Comparison of ENCODE assay signal across 33 cellular contexts in the genomic region with DNA sequence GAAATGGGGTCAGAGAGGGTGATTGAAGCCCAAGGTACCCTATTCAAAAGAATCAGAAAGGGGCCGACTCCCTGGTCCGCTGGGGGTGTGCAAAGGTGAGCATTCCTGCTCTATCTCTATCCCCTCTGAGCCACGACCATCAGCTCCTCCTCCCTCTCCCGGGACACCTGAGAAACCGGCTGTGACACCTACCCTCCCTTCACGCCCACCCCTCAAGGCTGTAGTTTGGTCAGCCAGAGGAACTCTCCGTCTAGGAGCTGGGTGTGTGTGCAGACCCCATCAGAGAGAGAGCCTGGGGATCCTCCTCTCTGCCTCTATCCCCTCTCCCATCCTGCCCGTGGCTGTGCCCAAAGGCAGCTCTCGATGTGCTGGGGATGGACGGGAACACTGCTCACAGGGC. TPM values are rescaled to one million over a fixed set of nuclear protein-coding genes. Genes with fewer than 3 reads are reported as not detected.
"Had no signal": no experiment of that assay in that cellular context is flagged by ENCODE, and none has a peak within 500 bp of the region (broad histone marks: within the 10 kb centered on the region; RNA-seq: fewer than 3 reads in every experiment).

No MANE protein-coding gene starts in this region.

- H3K9ac ChIP-seq: parathyroid adenoma had no signal

- FAIRE-seq: small intestine had no signal

- H3K36me3 ChIP-seq: ovary, right lobe of liver, sigmoid colon, suprapubic skin, tibial artery, transverse colon, upper lobe of right lung, uterus had no signal

- H3K4me3 Mint-ChIP-seq: naive B cell; naive thymus-derived CD8-positive, alpha-beta T cell; nephron progenitor cell; neural crest cell; stimulated activated effector memory CD8-positive, alpha-beta T cell treated with anti-CD3 and anti-CD28 coated beads, Interleukin-12 subunit alpha, Interleukin-12 subunit beta, amount 100 ng/mL, for 72 hours; stimulated activated naive CD8-positive, alpha-beta T cell treated with anti-CD3 and anti-CD28 coated beads, Interleukin-15, Interleukin-2, amounts not matched to agents 100 ng/mL and 50 ng/mL, for 24 hours; type B pancreatic cell had no signal

- H3K27ac Mint-ChIP-seq: naive thymus-derived CD8-positive, alpha-beta T cell; nephron progenitor cell; progenitor cell of endocrine pancreas; stimulated activated effector memory CD8-positive, alpha-beta T cell treated with anti-CD3 and anti-CD28 coated beads, Interleukin-12 subunit alpha, Interleukin-12 subunit beta, amount 100 ng/mL, for 72 hours; stimulated activated naive CD8-positive, alpha-beta T cell treated with anti-CD3 and anti-CD28 coated beads, Interleukin-15, Interleukin-2, amounts not matched to agents 100 ng/mL and 50 ng/mL, for 24 hours; type B pancreatic cell had no signal

- H3K4me1 Mint-ChIP-seq: naive B cell; stimulated activated effector memory CD8-positive, alpha-beta T cell treated with anti-CD3 and anti-CD28 coated beads, Interleukin-12 subunit alpha, Interleukin-12 subunit beta, amount 100 ng/mL, for 72 hours had no signal

- H3K9me3 Mint-ChIP-seq: naive B cell; naive thymus-derived CD8-positive, alpha-beta T cell; nephron progenitor cell; neural crest cell; stimulated activated effector memory CD8-positive, alpha-beta T cell treated with anti-CD3 and anti-CD28 coated beads, Interleukin-12 subunit alpha, Interleukin-12 subunit beta, amount 100 ng/mL, for 72 hours; stimulated activated naive CD8-positive, alpha-beta T cell treated with anti-CD3 and anti-CD28 coated beads, Interleukin-15, Interleukin-2, amounts not matched to agents 100 ng/mL and 50 ng/mL, for 24 hours; type B pancreatic cell had no signal

- H3K27me3 ChIP-seq: ovary, testis, uterus had no signal

- H3K79me2 ChIP-seq: parathyroid adenoma had no signal

- H3K27ac ChIP-seq: ovary, parathyroid adenoma, psoas muscle, right lobe of liver, sigmoid colon, suprapubic skin, testis, tibial artery, transverse colon, upper lobe of right lung, uterus had no signal

- DNase-seq: naive B cell; naive thymus-derived CD8-positive, alpha-beta T cell; nephron progenitor cell; occipital lobe; ovary; posterior cingulate gyrus; psoas muscle; right cardiac atrium; right lobe of liver; sigmoid colon; small intestine; stimulated activated CD4-positive, alpha-beta T cell treated with anti-CD3 and anti-CD28 coated beads, Interleukin-15, amount 100 ng/mL, for 24 hours; stimulated activated CD4-positive, alpha-beta T cell treated with anti-CD3 and anti-CD28 coated beads, Interleukin-2, amount 100 ng/mL, for 24 hours; stimulated activated CD4-positive, alpha-beta T cell treated with anti-CD3 and anti-CD28 coated beads, Interleukin-2, amount 100 ng/mL, for 48 hours; stimulated activated CD4-positive, alpha-beta T cell treated with anti-CD3 and anti-CD28 coated beads, Interleukin-4, amount 100 ng/mL, for 24 hours; stimulated activated naive CD4-positive, alpha-beta T cell; substantia nigra; testis; tibial artery; transverse colon; upper lobe of right lung; uterus had no signal

- H2AFZ ChIP-seq: parathyroid adenoma had no signal

- H3K9me3 ChIP-seq: ovary, psoas muscle, right lobe of liver, sigmoid colon, suprapubic skin, testis, tibial artery, transverse colon, upper lobe of right lung, uterus had no signal

- ATAC-seq: naive thymus-derived CD8-positive, alpha-beta T cell; psoas muscle; right lobe of liver; stimulated activated effector memory CD8-positive, alpha-beta T cell treated with anti-CD3 and anti-CD28 coated beads, Interleukin-12 subunit alpha, Interleukin-12 subunit beta, amount 100 ng/mL, for 72 hours; upper lobe of right lung had no signal

- H3K4me3 ChIP-seq: ovary, psoas muscle, right lobe of liver, sigmoid colon, suprapubic skin, testis, tibial artery, transverse colon, upper lobe of right lung, uterus had no signal

- H3K4me1 ChIP-seq: parathyroid adenoma, psoas muscle, right lobe of liver, sigmoid colon, suprapubic skin, testis, tibial artery, transverse colon, upper lobe of right lung, uterus had no signal

- H3K36me3 Mint-ChIP-seq: naive thymus-derived CD8-positive, alpha-beta T cell; stimulated activated effector memory CD8-positive, alpha-beta T cell treated with anti-CD3 and anti-CD28 coated beads, Interleukin-12 subunit alpha, Interleukin-12 subunit beta, amount 100 ng/mL, for 72 hours; type B pancreatic cell had no signal

RNA-seq across cellular contexts. Expression of a gene that starts 27.6 kb away (rescaled TPM):
- total RNA-seq: myocyte, occipital lobe, psoas muscle, right lobe of liver, sigmoid colon, skeletal muscle tissue, transverse colon, urinary bladder, uterus had no signal

RNA-seq across cellular contexts. Expression of a gene that starts 53.6 kb away (rescaled TPM):
- total RNA-seq: occipital lobe, psoas muscle, renal cortical epithelial cell, right lobe of liver, skeletal muscle tissue, transverse colon, urinary bladder had no signal
